ENCODE assay signal across 21 cellular contexts in genomic region chr20:48310312-48310711, GRCh38.
DNase-seq lines count a peak whose midpoint lies in the region; ATAC-seq, FAIRE-seq and TF ChIP-seq lines count a peak whose summit lies in the region.
"Had no signal": no experiment of that assay in that cellular context is flagged by ENCODE, and none has a peak within 500 bp of the region (broad histone marks: within the 10 kb centered on the region; RNA-seq: fewer than 3 reads in every experiment).

No MANE protein-coding gene starts in this region.

- CTCF ChIA-PET in HepG2 (lab: Yijun Ruan, JAX; ENCODE audit: low intra/inter-chr PET ratio, low total read pairs) (no interaction called here), GM10248 (lab: Yijun Ruan, JAX) (no interaction called here)

- ATAC-seq in HepG2 = no peak
- no peak for ATAC-seq in right lobe of liver
- ATAC-seq in HG03521 (IDR thresholded peaks at IDR 0.05; ENCODE audit: unreplicated experiment) = no peak
- ATAC-seq: GM12878, K562 had no signal

- no peak overlapping the region for H3K4me2 ChIP-seq in HepG2 (ENCODE audit: low read depth, low read length)
- H3K4me2 ChIP-seq: BLaER1 had no signal

- intact Hi-C loops in HepG2 (cut with micrococcal nuclease; ENCODE audit: unreplicated experiment) = no loop called here
- intact Hi-C loops in right lobe of liver (cut with DNase I) = no loop called here

- H2AFZ ChIP-seq in HepG2 (ENCODE audit: low read length) = no peak overlapping the region
- H2AFZ ChIP-seq: GM23248 had no signal

- H3K4me1 ChIP-seq in HepG2 (ENCODE audit: insufficient read depth, low read length) (no peaks in the 10 kb centered on the region), right lobe of liver (no peaks in the 10 kb centered on the region)
- H3K4me1 ChIP-seq: BLaER1 had no signal

- H3K4me3 ChIP-seq in HepG2 (replicated peaks in 1 of 3; ENCODE audit: insufficient read depth in 1 of 3, low read depth in 2 of 3, low read length in 3 of 3) = no peak overlapping the region
- H3K4me3 ChIP-seq in right lobe of liver = no peak overlapping the region
- H3K4me3 ChIP-seq: BLaER1, GM12878, GM23248, K562 had no signal

- POLR2A ChIA-PET in HepG2 (lab: Yijun Ruan, JAX) = no interaction called here
- POLR2A ChIA-PET in GM10248 (lab: Yijun Ruan, JAX) = no interaction called here

- no peak for DNase-seq in HepG2 (ENCODE audit: low spot score)
- DNase-seq in right lobe of liver = no peak
- DNase-seq in retina = peak; percentile 22
- DNase-seq in GDM1 (lab: John Stamatoyannopoulos, UW) = no peak
- no peak for DNase-seq in GM10248 (ENCODE audit: extremely low spot score)
- DNase-seq: 8988T; CD4-positive, alpha-beta memory T cell; DMS153; DMS79; GF-D8; GM23248; HCEC 1CT; HFFc6; IMR-90 had no signal

- TF ChIP-seq EP300 in HepG2 (IDR thresholded peaks at IDR 0.05; ENCODE audit: low read depth in 2 of 2, low read length in 2 of 2) = no peak
- TF ChIP-seq EP300 in HepG2 (CRISPR knock-in tag; IDR thresholded peaks at IDR 0.05; ENCODE audit: borderline replicate concordance) = no peak

- no peak for TF ChIP-seq CTCF in HepG2 (CRISPR knock-in tag; IDR thresholded peaks at IDR 0.05)
- no peak for TF ChIP-seq CTCF in right lobe of liver (IDR thresholded peaks at IDR 0.05)
- no peak for TF ChIP-seq CTCF in GM10248 (IDR thresholded peaks at IDR 0.05; ENCODE audit: control extremely low read depth, extremely low read depth, low read depth, missing control alignments)

- in situ Hi-C loops in HepG2 (cut with HindIII; ENCODE audit: extremely low pct_ligation_motif_present, low pct_unique_long_range_greater_than_20kb) = no loop called here

- H3K27ac ChIP-seq in HepG2 (ENCODE audit: extremely low read length, insufficient read depth, low read length) = no peak overlapping the region
- no peak overlapping the region for H3K27ac ChIP-seq in right lobe of liver
- H3K27ac ChIP-seq: BLaER1, GM23248 had no signal

- no peak for FAIRE-seq in HepG2 (lab: Jason Lieb, UNC)
- peak; percentile 54 for FAIRE-seq in endometrium (lab: Jason Lieb, UNC)
- FAIRE-seq: GM12878, GM19239, H54, K562 had no signal

- H3K79me2 ChIP-seq in HepG2 (ENCODE audit: insufficient read depth, low read length) = no peaks in the 10 kb centered on the region

- TF ChIP-seq POLR2A in HepG2 (IDR thresholded peaks at IDR 0.05; ENCODE audit: insufficient read depth in 1 of 2, low read depth in 2 of 2, low read length in 2 of 2) = no peak
- no peak for TF ChIP-seq POLR2A in right lobe of liver (IDR thresholded peaks at IDR 0.05)

- BruUV-seq in HepG2 (replicated peaks; lab: Mats Ljungman, UMichigan) = no TSS peak

- no peak for TF ChIP-seq RAD21 in HepG2 (CRISPR knock-in tag; IDR thresholded peaks at IDR 0.05)

- H3K9ac ChIP-seq in HepG2 (ENCODE audit: insufficient read depth, low read depth, low read length) = no peak overlapping the region
- H3K9ac ChIP-seq: BLaER1, GM23248 had no signal

- H3K9me3 ChIP-seq in HepG2 (ENCODE audit: low read length) = no peaks in the 10 kb centered on the region
- no peaks in the 10 kb centered on the region for H3K9me3 ChIP-seq in right lobe of liver
- H3K9me3 ChIP-seq: BLaER1 had no signal

- H3K36me3 ChIP-seq in HepG2 (replicated peaks in 1 of 2; ENCODE audit: control insufficient read depth in 1 of 2, insufficient read depth in 2 of 2, low read length in 2 of 2) (no peaks in the 10 kb centered on the region), right lobe of liver (no peaks in the 10 kb centered on the region)
- H3K36me3 ChIP-seq: BLaER1 had no signal

- 49% methylated on average over 11 of the region's 11 CpGs for WGBS in HepG2 (ENCODE audit: low lambda C conversion rate)
- 74% methylated on average over 7 of the region's 11 CpGs for WGBS in right lobe of liver (ENCODE audit: insufficient coverage, low coverage, low lambda C conversion rate, missing lambda C conversion rate)

- no peaks in the 10 kb centered on the region for H4K20me1 ChIP-seq in HepG2 (ENCODE audit: insufficient read depth, low read length)
- H4K20me1 ChIP-seq: BLaER1 had no signal

- H3K27me3 ChIP-seq in HepG2 (ENCODE audit: control insufficient read depth in 1 of 2, insufficient read depth in 2 of 2, low read length in 2 of 2) (peaks cover 7 to 13% of the 10 kb centered on the region in 2 experiments; a peak in 3 of 5 replicates), right lobe of liver (no peaks in the 10 kb centered on the region)
- H3K27me3 ChIP-seq: BLaER1 had no signal

TF ChIP-seq in HepG2, 621 proteins besides CTCF, POLR2A, EP300 and RAD21:
- TF ChIP-seq SALL1 (CRISPR knock-in tag; IDR thresholded peaks at IDR 0.05) (0 out of 2 replicates have a peak, but pooled peaks have one; percentile 9), ESRRA (CRISPR knock-in tag; IDR thresholded peaks at IDR 0.05; ENCODE audit: low read depth) (peak; percentile 56; the same call in 1 of the 2 replicates), ZBTB42 (CRISPR knock-in tag; IDR thresholded peaks at IDR 0.05) (0 out of 2 replicates have a peak, but pooled peaks have one; percentile 22), ZKSCAN1 (IDR thresholded peaks at IDR 0.05; ENCODE audit: low read length) (no peak), HOXA3 (CRISPR knock-in tag; IDR thresholded peaks at IDR 0.05) (0 out of 2 replicates have a peak, but pooled peaks have one; percentile 16), ZNF672 (CRISPR knock-in tag; IDR thresholded peaks at IDR 0.05) (no peak)
TF ChIP-seq in HepG2: peak in this region for 4.
